8 cellular contexts compared by ENCODE assay signal in the genomic region with DNA sequence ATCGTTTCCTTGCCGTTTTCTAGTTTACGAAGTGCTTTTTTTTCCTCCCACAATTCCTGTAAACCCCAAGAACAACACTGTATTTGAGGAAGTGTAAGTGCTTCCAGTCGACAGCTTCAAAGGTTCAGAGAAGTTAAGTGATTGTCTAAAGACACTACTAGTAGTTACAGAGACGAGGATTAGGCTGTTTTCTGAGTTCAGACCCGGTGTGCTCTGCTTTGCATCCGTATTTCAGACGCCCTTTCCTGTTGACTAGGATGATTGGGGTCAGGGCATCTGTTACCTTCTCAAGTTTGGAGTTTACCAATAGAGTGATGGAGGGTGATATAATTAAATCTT. TPM values are rescaled to one million over a fixed set of nuclear protein-coding genes. Genes with fewer than 3 reads are reported as not detected.
DNase-seq lines count a peak whose midpoint lies in the region; ATAC-seq, FAIRE-seq and TF ChIP-seq lines count a peak whose summit lies in the region.

No MANE protein-coding gene starts in this region.

- H3K27me3 ChIP-seq in DND-41 (ENCODE audit: insufficient read depth, low read length, poor library complexity), result no peaks in the 10 kb centered on the region
- no peaks in the 10 kb centered on the region for H3K27me3 ChIP-seq in PC-3 (ENCODE audit: low read length)
- H3K27me3 ChIP-seq in endothelial cell of umbilical vein (ENCODE audit: control insufficient read depth in 2 of 2, insufficient read depth in 2 of 2, low read length in 2 of 2), result no peaks in the 10 kb centered on the region
- no peaks in the 10 kb centered on the region for H3K27me3 ChIP-seq in pancreas

- H4K20me1 ChIP-seq in DND-41 (ENCODE audit: insufficient read depth, low read length) (0 out of 2 replicates have a peak, but pooled peaks cover 11% of the 10 kb centered on the region), PC-3 (ENCODE audit: low read length) (0 out of 2 replicates have a peak, but pooled peaks cover 3% of the 10 kb centered on the region), endothelial cell of umbilical vein (replicated peaks; ENCODE audit: control insufficient read depth, extremely low read depth, insufficient read depth, low read length) (no peaks in the 10 kb centered on the region)

- TSS peak; percentile 87 for BruUV-seq in PC-3 (replicated peaks; lab: Mats Ljungman, UMichigan)
- BruUV-seq in endothelial cell of umbilical vein (replicated peaks; lab: Mats Ljungman, UMichigan), result TSS peak; percentile 73

- WGBS in pancreas, 2 donors, result 0% methylated on average over 8 of the region's 8 CpGs

- H3K36me3 ChIP-seq in DND-41 (ENCODE audit: insufficient read depth, low read length), result peaks cover 30% of the 10 kb centered on the region
- peaks cover 21% of the 10 kb centered on the region for H3K36me3 ChIP-seq in PC-3 (ENCODE audit: low read depth, low read length)
- H3K36me3 ChIP-seq in endothelial cell of umbilical vein (ENCODE audit: control insufficient read depth in 2 of 2, extremely low read depth in 1 of 2, insufficient read depth in 2 of 2, low read length in 2 of 2), result peaks cover 14% of the 10 kb centered on the region in 2 experiments
- peaks cover 0 to 31% (median 0%) of the 10 kb centered on the region in 3 donors for H3K36me3 ChIP-seq in pancreas

- H3K4me3 ChIP-seq in DND-41 (ENCODE audit: low read depth in 1 of 2, low read length in 2 of 2) (peak overlapping the region; percentile 88 to 94), PC-3 (ENCODE audit: low read length) (peak overlapping the region; percentile 94), endothelial cell of umbilical vein (replicated peaks in 1 of 3; ENCODE audit: insufficient read depth in 1 of 3, low read depth in 1 of 3, low read length in 3 of 3) (peak overlapping the region; percentile 59 to 98 (median 90)), pancreas (peak overlapping the region; percentile 32 to 67 (median 60))

- H3K27ac ChIP-seq in DND-41 (ENCODE audit: low read length) (peak overlapping the region; percentile 94), PC-3 (ENCODE audit: low read length) (no peak overlapping the region), endothelial cell of umbilical vein (ENCODE audit: insufficient read depth, low read depth, low read length) (peak overlapping the region; percentile 52), pancreas (peak overlapping the region in 3 of 4 donors; percentile 27 to 74 (median 28))

- FAIRE-seq in endothelial cell of umbilical vein (lab: Jason Lieb, UNC) (no peak), pancreas (lab: Jason Lieb, UNC) (no peak)

- H2AFZ ChIP-seq in DND-41 (ENCODE audit: low read depth, low read length) (peak overlapping the region; percentile 88), PC-3 (ENCODE audit: low read length) (peak overlapping the region; percentile 76), endothelial cell of umbilical vein (ENCODE audit: low read depth, low read length) (peak overlapping the region; percentile 77)

- no peak for DNase-seq in DND-41
- no peak for DNase-seq in PC-3
- no peak for DNase-seq in endothelial cell of umbilical vein (ENCODE audit: low read depth, low spot score)
- no peak for DNase-seq in pancreas
- DNase-seq in activated CD4-positive, CD25-positive, alpha-beta regulatory T cell (lab: John Stamatoyannopoulos, UW), result no peak
- DNase-seq in NCI-H510A treated with DMSO at 0.1 percent for 48 hours (lab: John Stamatoyannopoulos, UW), result no peak
- DNase-seq in stimulated activated CD4-positive, alpha-beta T cell treated with anti-CD3 and anti-CD28 coated beads, Interleukin-4, amount 100 ng/mL, for 1 hour, result no peak

- peak overlapping the region; percentile 72 for H3K9ac ChIP-seq in DND-41 (ENCODE audit: low read depth, low read length)
- H3K9ac ChIP-seq in PC-3 (ENCODE audit: low read length), result peak overlapping the region; percentile 82
- peak overlapping the region; percentile 92 for H3K9ac ChIP-seq in endothelial cell of umbilical vein (replicated peaks; ENCODE audit: extremely low read depth, insufficient read depth, low read length)

- ATAC-seq in DND-41 (ENCODE audit: insufficient read depth, low read depth) (no peak), PC-3 (no peak), pancreas (peak in 1 of 4 donors; percentile 1), HG02610 (IDR thresholded peaks at IDR 0.05; ENCODE audit: unreplicated experiment) (no peak)

- no peaks in the 10 kb centered on the region for H3K9me2 ChIP-seq in PC-3 (replicated peaks; ENCODE audit: low read length)

- H3K4me1 ChIP-seq in DND-41 (ENCODE audit: insufficient read depth, low read length) (peaks cover 36% of the 10 kb centered on the region), PC-3 (ENCODE audit: insufficient read depth, low read length) (peaks cover 8% of the 10 kb centered on the region), endothelial cell of umbilical vein (ENCODE audit: control insufficient read depth, extremely low read depth, insufficient read depth, low read length) (peaks cover 4% of the 10 kb centered on the region), pancreas (peaks cover 6 to 13% (median 8%) of the 10 kb centered on the region in 3 donors)

- POLR2A ChIA-PET in PC-3 (lab: Charles Lee; ENCODE audit: unreplicated experiment), result interaction anchor here (0.6 kb wide), 1 partner anchor 216 kb away, joined by 3 read pairs; no protein-coding TSS in a partner anchor
- POLR2A ChIA-PET in endothelial cell of umbilical vein (lab: Charles Lee), result no interaction called here

- no peaks in the 10 kb centered on the region for H3K9me3 ChIP-seq in DND-41 (ENCODE audit: insufficient read depth, low read length, severe bottlenecking)
- no peaks in the 10 kb centered on the region for H3K9me3 ChIP-seq in PC-3 (ENCODE audit: low read length)
- no peaks in the 10 kb centered on the region for H3K9me3 ChIP-seq in endothelial cell of umbilical vein (replicated peaks; ENCODE audit: control insufficient read depth, insufficient read depth, low read length)
- H3K9me3 ChIP-seq in pancreas, result no peaks in the 10 kb centered on the region

- H3K79me2 ChIP-seq in DND-41 (ENCODE audit: insufficient read depth, low read length), result peaks cover 36% of the 10 kb centered on the region
- peaks cover 32% of the 10 kb centered on the region for H3K79me2 ChIP-seq in PC-3 (ENCODE audit: low read length)
- H3K79me2 ChIP-seq in endothelial cell of umbilical vein (ENCODE audit: control insufficient read depth, insufficient read depth, low read length), result peaks cover 22% of the 10 kb centered on the region

- TF ChIP-seq CTCF in DND-41 (IDR thresholded peaks at IDR 0.05; ENCODE audit: borderline replicate concordance, extremely low read depth, low read length, poor library complexity, severe bottlenecking) (no peak), PC-3 (conservative IDR thresholded peaks at IDR 0.05; ENCODE audit: low read depth, low read length) (no peak), endothelial cell of umbilical vein (IDR thresholded peaks at IDR 0.05; ENCODE audit: extremely low read depth in 1 of 2, insufficient read depth in 1 of 2, low read depth in 1 of 2, low read length in 2 of 2) (no peak), pancreas (IDR thresholded peaks at IDR 0.05) (no peak)

- intact Hi-C loops in PC-3 (cut with micrococcal nuclease) (no loop called here), endothelial cell of umbilical vein (cut with micrococcal nuclease) (no loop called here), pancreas (cut with DNase I) (no loop called here)

- CTCF ChIA-PET in PC-3 (lab: Charles Lee), result no interaction called here
- CTCF ChIA-PET in endothelial cell of umbilical vein (lab: Charles Lee), result interaction anchor here (1.0 kb wide), 1 partner anchor 9 kb away, joined by 3 read pairs; no protein-coding TSS in a partner anchor

- dilution Hi-C loops in endothelial cell of umbilical vein (cut with MboI; ENCODE audit: extremely low pct_ligation_motif_present, low sequenced_read_pairs), result no loop called here

- peak overlapping the region; percentile 85 for H3K4me2 ChIP-seq in DND-41 (ENCODE audit: insufficient read depth, low read length)
- H3K4me2 ChIP-seq in PC-3 (ENCODE audit: low read length), result peak overlapping the region; percentile 96
- H3K4me2 ChIP-seq in endothelial cell of umbilical vein (ENCODE audit: insufficient read depth, low read length), result peak overlapping the region; percentile 95

- TF ChIP-seq POLR2A in endothelial cell of umbilical vein (IDR thresholded peaks at IDR 0.05; ENCODE audit: low read depth, low read length), result no peak

- no peaks in the 10 kb centered on the region for H3K9me1 ChIP-seq in endothelial cell of umbilical vein (replicated peaks; ENCODE audit: control insufficient read depth, extremely low read depth, insufficient read depth, low read length)

- H3F3A ChIP-seq in PC-3 (ENCODE audit: low read length, unreplicated experiment), result no peaks in the 10 kb centered on the region

RNA-seq across cellular contexts. Expression of a gene that starts 0.4 kb away (rescaled TPM):
- total RNA-seq in PC-3 (2014; rRNA removed), result 23.0 and 28.4 TPM in 2 replicates
- total RNA-seq in endothelial cell of umbilical vein, result 17.9 and 20.9 TPM in 2 replicates
- polyA plus RNA-seq in endothelial cell of umbilical vein, result 19.4 and 20.8 TPM in 2 replicates
- polyA plus RNA-seq in endothelial cell of umbilical vein (2011; cell fraction: cytosol; rRNA removed), result 22.1 and 25.0 TPM in 2 replicates
- polyA plus RNA-seq in endothelial cell of umbilical vein (2011; cell fraction: nucleus; rRNA removed), result 20.3 and 20.9 TPM in 2 replicates
- polyA plus RNA-seq in endothelial cell of umbilical vein (2012), result 19.1 and 25.1 TPM in 2 replicates
- 25.3 and 34.8 TPM in 2 replicates for polyA minus RNA-seq in endothelial cell of umbilical vein
- 11.5 TPM for polyA minus RNA-seq in endothelial cell of umbilical vein (2011; cell fraction: cytosol; rRNA and poly(A)+ RNA removed)
- polyA minus RNA-seq in endothelial cell of umbilical vein (2011; cell fraction: nucleus; rRNA and poly(A)+ RNA removed), result 6.2 and 9.1 TPM in 2 replicates
- total RNA-seq in pancreas, result 1 to 10 TPM; 3.8 to 8.0 (median 6.1) TPM
- polyA plus RNA-seq in pancreas, result 1 to 10 TPM; 3.2 to 7.4 TPM

RNA-seq across cellular contexts. Expression of a gene that starts 8.3 kb away (rescaled TPM):
- total RNA-seq in PC-3 (2014; rRNA removed), result not detected in 2 replicates
- total RNA-seq in endothelial cell of umbilical vein, result 0.24 and 0.30 TPM in 2 replicates
- 0.03 and 0.06 TPM in 2 replicates for polyA plus RNA-seq in endothelial cell of umbilical vein
- 0.04 and 0.05 TPM in 2 replicates for polyA plus RNA-seq in endothelial cell of umbilical vein (2011; cell fraction: cytosol; rRNA removed)
- 0.34 and 0.39 TPM in 2 replicates for polyA plus RNA-seq in endothelial cell of umbilical vein (2011; cell fraction: nucleus; rRNA removed)
- 0.13 and 0.35 TPM in 2 replicates for polyA plus RNA-seq in endothelial cell of umbilical vein (2012)
- polyA minus RNA-seq in endothelial cell of umbilical vein, result 0.17 TPM in 1 of 2 replicates, not detected in the other
- not detected for polyA minus RNA-seq in endothelial cell of umbilical vein (2011; cell fraction: cytosol; rRNA and poly(A)+ RNA removed)
- polyA minus RNA-seq in endothelial cell of umbilical vein (2011; cell fraction: nucleus; rRNA and poly(A)+ RNA removed), result 0.19 and 0.24 TPM in 2 replicates
- total RNA-seq in pancreas, result under 1 TPM in 5 of 6 donors, not detected in 1; 0.12 to 0.32 (median 0.25) TPM
- under 1 TPM; 0.38 to 0.68 TPM for polyA plus RNA-seq in pancreas

RNA-seq across cellular contexts. Expression of a gene that starts 9.9 kb away (rescaled TPM):
- 86.7 and 102 TPM in 2 replicates for total RNA-seq in PC-3 (2014; rRNA removed)
- total RNA-seq in endothelial cell of umbilical vein, result 67.4 and 74.0 TPM in 2 replicates
- polyA plus RNA-seq in endothelial cell of umbilical vein, result 52.9 and 61.1 TPM in 2 replicates
- 49.5 and 54.7 TPM in 2 replicates for polyA plus RNA-seq in endothelial cell of umbilical vein (2011; cell fraction: cytosol; rRNA removed)
- polyA plus RNA-seq in endothelial cell of umbilical vein (2011; cell fraction: nucleus; rRNA removed), result 58.1 and 61.0 TPM in 2 replicates
- 54.9 and 55.5 TPM in 2 replicates for polyA plus RNA-seq in endothelial cell of umbilical vein (2012)
- 110 and 138 TPM in 2 replicates for polyA minus RNA-seq in endothelial cell of umbilical vein
- polyA minus RNA-seq in endothelial cell of umbilical vein (2011; cell fraction: cytosol; rRNA and poly(A)+ RNA removed), result 31.7 TPM
- 34.6 and 49.5 TPM in 2 replicates for polyA minus RNA-seq in endothelial cell of umbilical vein (2011; cell fraction: nucleus; rRNA and poly(A)+ RNA removed)
- total RNA-seq in pancreas, result 10 to 100 TPM; 24.6 to 42.3 (median 32.4) TPM
- 10 to 100 TPM; 14.9 to 20.1 TPM for polyA plus RNA-seq in pancreas

RNA-seq across cellular contexts. Expression of a gene that starts 54.0 kb away (rescaled TPM):
- 41.8 and 42.3 TPM in 2 replicates for total RNA-seq in PC-3 (2014; rRNA removed)
- 25.1 TPM in 2 replicates for total RNA-seq in endothelial cell of umbilical vein
- 48.0 and 80.3 TPM in 2 replicates for polyA plus RNA-seq in endothelial cell of umbilical vein
- 31.8 and 39.5 TPM in 2 replicates for polyA plus RNA-seq in endothelial cell of umbilical vein (2011; cell fraction: cytosol; rRNA removed)
- polyA plus RNA-seq in endothelial cell of umbilical vein (2011; cell fraction: nucleus; rRNA removed), result 26.4 and 31.3 TPM in 2 replicates
- polyA plus RNA-seq in endothelial cell of umbilical vein (2012), result 29.3 and 31.3 TPM in 2 replicates
- polyA minus RNA-seq in endothelial cell of umbilical vein, result 12.7 and 14.7 TPM in 2 replicates
- 12.0 TPM for polyA minus RNA-seq in endothelial cell of umbilical vein (2011; cell fraction: cytosol; rRNA and poly(A)+ RNA removed)
- polyA minus RNA-seq in endothelial cell of umbilical vein (2011; cell fraction: nucleus; rRNA and poly(A)+ RNA removed), result 11.3 and 14.3 TPM in 2 replicates
- 1 to 10 TPM; 2.5 to 6.3 (median 5.6) TPM for total RNA-seq in pancreas
- polyA plus RNA-seq in pancreas, result 10 to 100 TPM in 1 of 2 donors, 1 to 10 TPM in 1; 5.1 to 11.5 TPM

RNA-seq across cellular contexts. Expression of a gene that starts 54.4 kb away (rescaled TPM):
- total RNA-seq in PC-3 (2014; rRNA removed) (228 and 241 TPM in 2 replicates), endothelial cell of umbilical vein (66.3 and 67.7 TPM in 2 replicates), pancreas (10 to 100 TPM; 19.8 to 38.8 (median 34.1) TPM)
- polyA plus RNA-seq in endothelial cell of umbilical vein (52.7 and 55.9 TPM in 2 replicates), pancreas (10 to 100 TPM; 26.9 to 46.4 TPM)
- 56.8 and 63.8 TPM in 2 replicates for polyA plus RNA-seq in endothelial cell of umbilical vein (2011; cell fraction: cytosol; rRNA removed)
- polyA plus RNA-seq in endothelial cell of umbilical vein (2011; cell fraction: nucleus; rRNA removed), result 78.1 and 79.1 TPM in 2 replicates
- 69.7 and 95.0 TPM in 2 replicates for polyA plus RNA-seq in endothelial cell of umbilical vein (2012)
- 112 TPM in 2 replicates for polyA minus RNA-seq in endothelial cell of umbilical vein
- polyA minus RNA-seq in endothelial cell of umbilical vein (2011; cell fraction: cytosol; rRNA and poly(A)+ RNA removed), result 87.5 TPM
- 61.1 and 67.4 TPM in 2 replicates for polyA minus RNA-seq in endothelial cell of umbilical vein (2011; cell fraction: nucleus; rRNA and poly(A)+ RNA removed)
